16 cellular contexts compared by ENCODE assay signal in the genomic region with DNA sequence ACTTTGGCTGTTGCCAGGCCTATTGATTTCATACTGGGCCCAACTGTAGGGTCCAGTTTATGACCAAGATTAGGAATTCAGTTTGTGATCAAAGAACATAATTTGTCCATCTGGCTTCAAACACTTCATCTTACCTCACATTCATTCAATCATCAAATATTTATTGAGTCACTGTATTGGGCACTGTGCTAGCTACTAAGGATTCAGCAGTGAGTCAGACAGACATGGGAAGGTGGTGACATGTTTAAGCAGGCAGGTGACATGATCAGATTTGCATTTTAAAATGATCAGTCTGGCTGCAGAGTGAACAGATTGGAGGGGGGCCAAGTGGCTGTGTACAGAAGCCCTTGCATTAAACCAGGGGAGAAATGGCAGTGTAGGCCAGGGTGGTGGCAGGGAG. TPM values are rescaled to one million over a fixed set of nuclear protein-coding genes. Genes with fewer than 3 reads are reported as not detected.
A peak's percentile ranks its signal among the peaks of the same experiment; 100 is the strongest.
DNase-seq lines count a peak whose midpoint lies in the region; ATAC-seq, FAIRE-seq and TF ChIP-seq lines count a peak whose summit lies in the region.
"Had no signal": no experiment of that assay in that cellular context is flagged by ENCODE, and none has a peak within 500 bp of the region (broad histone marks: within the 10 kb centered on the region; RNA-seq: fewer than 3 reads in every experiment).

No MANE protein-coding gene starts in this region.

- no peaks in the 10 kb centered on the region for H3K9me3 Mint-ChIP-seq in CD4-positive, CD25-positive, alpha-beta regulatory T cell
- H3K9me3 Mint-ChIP-seq: activated T-helper 2 cell treated with anti-CD3 and anti-CD28 coated beads, Interferon-gamma antibody, Interleukin-2, Interleukin-4, amounts not matched to agents 10 μg/mL and 5 μg/mL and 100 μg/mL, durations not matched to agents 14 hours and 24 hours and 36 hours had no signal

- H3K36me3 Mint-ChIP-seq in CD4-positive, CD25-positive, alpha-beta regulatory T cell, result no peaks in the 10 kb centered on the region

- H3K4me1 Mint-ChIP-seq in CD4-positive, CD25-positive, alpha-beta regulatory T cell, result peaks cover 0 to 17% (median 7%) of the 10 kb centered on the region in 4 donors

- ATAC-seq in CD4-positive, CD25-positive, alpha-beta regulatory T cell (ENCODE audit: low read depth in 2 of 2), result no peak
- no peak for ATAC-seq in GM21360 (IDR thresholded peaks at IDR 0.05; ENCODE audit: unreplicated experiment)

- H3K4me1 ChIP-seq in CD4-positive, CD25-positive, alpha-beta regulatory T cell (ENCODE audit: control insufficient read depth, insufficient read depth, low read length, poor library complexity, severe bottlenecking), result peaks cover 9% of the 10 kb centered on the region

- in situ Hi-C loops in brain microvascular endothelial cell (cut with HindIII; ENCODE audit: low pct_ligation_motif_present, low sequenced_read_pairs), result no loop called here

- no peaks in the 10 kb centered on the region for H3K9me3 ChIP-seq in CD4-positive, CD25-positive, alpha-beta regulatory T cell (ENCODE audit: control insufficient read depth in 2 of 2, low read length in 2 of 2)

- H3K36me3 ChIP-seq in CD4-positive, CD25-positive, alpha-beta regulatory T cell (ENCODE audit: control insufficient read depth, insufficient read depth, low read length), result no peaks in the 10 kb centered on the region
- H3K36me3 ChIP-seq in bronchial epithelial cell (ENCODE audit: control insufficient read depth, insufficient read depth, low read length) (no peaks in the 10 kb centered on the region), brain microvascular endothelial cell (replicated peaks) (no peaks in the 10 kb centered on the region)

- TF ChIP-seq CTCF in bronchial epithelial cell (IDR thresholded peaks at IDR 0.05; ENCODE audit: insufficient read depth, low read length, severe bottlenecking) (no peak), brain microvascular endothelial cell (IDR thresholded peaks at IDR 0.05; ENCODE audit: low read depth, low read length, missing control alignments) (no peak)

- no peak for DNase-seq in CD4-positive, CD25-positive, alpha-beta regulatory T cell
- peak; percentile 17 for DNase-seq in DMS79 treated with DMSO at 0.1 percent for 48 hours (lab: John Stamatoyannopoulos, UW)
- peak; percentile 79 for DNase-seq in NCI-H345 (lab: John Stamatoyannopoulos, UW)
- DNase-seq in bronchial epithelial cell (ENCODE audit: low read depth), result peak; percentile 92
- DNase-seq in brain microvascular endothelial cell, result no peak
- DNase-seq in GM12891 (ENCODE audit: insufficient read length, low spot score), result no peak
- no peak for DNase-seq in NOMO-1 treated with dmso at 0.1 percent for 144 hours (lab: John Stamatoyannopoulos, UW; ENCODE audit: unreplicated experiment)
- DNase-seq: amygdala, DND-41, mesenchymal stem cell, NCI-H226, OCI-M1 had no signal

- H3K27me3 ChIP-seq in CD4-positive, CD25-positive, alpha-beta regulatory T cell (ENCODE audit: control insufficient read depth, insufficient read depth, low read length), result no peaks in the 10 kb centered on the region
- H3K27me3 ChIP-seq in bronchial epithelial cell (ENCODE audit: control insufficient read depth, insufficient read depth, low read length) (no peaks in the 10 kb centered on the region), brain microvascular endothelial cell (replicated peaks) (no peaks in the 10 kb centered on the region)

- no peak overlapping the region for H3K27ac ChIP-seq in CD4-positive, CD25-positive, alpha-beta regulatory T cell (ENCODE audit: insufficient read depth, low read length, poor library complexity, severe bottlenecking)
- H3K27ac ChIP-seq in brain microvascular endothelial cell, result no peak overlapping the region

- peak; percentile 36 for FAIRE-seq in bronchial epithelial cell (lab: Jason Lieb, UNC)
- FAIRE-seq in GM12891 (lab: Jason Lieb, UNC), result no peak

- no peaks in the 10 kb centered on the region for H3K27me3 Mint-ChIP-seq in CD4-positive, CD25-positive, alpha-beta regulatory T cell

- no peak overlapping the region for H3K4me3 ChIP-seq in CD4-positive, CD25-positive, alpha-beta regulatory T cell (ENCODE audit: low read depth, low read length)
- H3K4me3 ChIP-seq in bronchial epithelial cell (ENCODE audit: low read depth, low read length) (no peak overlapping the region), brain microvascular endothelial cell (ENCODE audit: low read depth, low read length) (no peak overlapping the region)

- TF ChIP-seq POLR2A in GM12891 (IDR thresholded peaks at IDR 0.05; ENCODE audit: low read depth, low read length), result no peak

- peak overlapping the region in 2 of 3 donors; percentile 8 to 38 for H3K27ac Mint-ChIP-seq in CD4-positive, CD25-positive, alpha-beta regulatory T cell
- H3K27ac Mint-ChIP-seq: activated T-helper 2 cell treated with anti-CD3 and anti-CD28 coated beads, Interferon-gamma antibody, Interleukin-2, Interleukin-4, amounts not matched to agents 10 μg/mL and 5 μg/mL and 100 μg/mL, durations not matched to agents 14 hours and 24 hours and 36 hours had no signal

- no peak overlapping the region for H3K4me3 Mint-ChIP-seq in CD4-positive, CD25-positive, alpha-beta regulatory T cell

TF ChIP-seq in GM12891, 5 proteins besides CTCF, POLR2A, EP300 and RAD21:
- TF ChIP-seq TAF1 (IDR thresholded peaks at IDR 0.05; ENCODE audit: low read depth, low read length) (no peak), PAX5 (IDR thresholded peaks at IDR 0.05; ENCODE audit: insufficient read depth, low read length, severe bottlenecking) (no peak), POLR2AphosphoS5 (IDR thresholded peaks at IDR 0.05; ENCODE audit: low read depth, low read length) (no peak), SPI1 (IDR thresholded peaks at IDR 0.05; ENCODE audit: low read depth, low read length) (no peak), POU2F2 (IDR thresholded peaks at IDR 0.05; ENCODE audit: low read depth, low read length) (no peak)
TF ChIP-seq in GM12891: peak in this region for 0.

RNA-seq across cellular contexts. Expression of gene APLN, which starts 25.1 kb away (rescaled TPM):
- total RNA-seq in CD4-positive, CD25-positive, alpha-beta regulatory T cell, result not detected
- polyA plus RNA-seq in CD4-positive, CD25-positive, alpha-beta regulatory T cell, result not detected
- total RNA-seq in bronchial epithelial cell, result under 0.01 and 0.13 TPM in 2 replicates
- 0.17 TPM for polyA plus RNA-seq in GM12891 (2012; ENCODE audit: low read depth, missing spikeins)

RNA-seq across cellular contexts. Expression of gene XPNPEP2, which starts 58.9 kb away (rescaled TPM):
- total RNA-seq in CD4-positive, CD25-positive, alpha-beta regulatory T cell, result 0.99 TPM
- polyA plus RNA-seq in CD4-positive, CD25-positive, alpha-beta regulatory T cell, result under 1 TPM; 0.17 to 0.75 (median 0.41) TPM
- total RNA-seq in bronchial epithelial cell, result not detected in 2 replicates
- polyA plus RNA-seq in GM12891 (2012; ENCODE audit: low read depth, missing spikeins), result 0.69 TPM
- total RNA-seq: chondrocyte had no signal
- polyA plus RNA-seq: neural cell had no signal

Comparison
In these comparisons a context has a peak if more than half of its experiments do, and no peak if none do; other contexts are left out.
1. DNase-seq: peak in DMS79 treated with DMSO at 0.1 percent for 48 hours (single experiment), NCI-H345 (single experiment) and bronchial epithelial cell (single experiment); none in CD4-positive, CD25-positive, alpha-beta regulatory T cell (0 of 3), brain microvascular endothelial cell (single experiment), GM12891 (single experiment) and NOMO-1 treated with dmso at 0.1 percent for 144 hours (single experiment).